Comparison of ENCODE assay signal across 8 cellular contexts in genomic region chr1:12161662-12162458, GRCh38. TPM values are rescaled to one million over a fixed set of nuclear protein-coding genes. Genes with fewer than 3 reads are reported as not detected.
DNase-seq lines count a peak whose midpoint lies in the region; ATAC-seq and TF ChIP-seq lines count a peak whose summit lies in the region.

No MANE protein-coding gene starts in this region.

- no TSS peak for BruUV-seq in A673 (replicated peaks; lab: Mats Ljungman, UMichigan)

- H3K4me1 ChIP-seq in A673 (ENCODE audit: insufficient read depth, low read length, poor library complexity, severe bottlenecking) (no peaks in the 10 kb centered on the region), skeletal muscle satellite cell (ENCODE audit: control insufficient read depth, insufficient read depth, low read length) (peaks cover 13% of the 10 kb centered on the region)

- peak overlapping the region; percentile 46 for H3K4me2 ChIP-seq in skeletal muscle satellite cell (ENCODE audit: low read length)

- DNase-seq in A673 (ENCODE audit: low spot score) (peak; percentile 44), RPMI8226 (peak; percentile 98), Right ventricle myocardium superior (peak; percentile 96), NCI-H2171 treated with DMSO at 0.1 percent for 48 hours (lab: John Stamatoyannopoulos, UW) (no peak)
- DNase-seq in activated naive CD4-positive, alpha-beta T cell treated with Interleukin-2 at 50 U/mL for 16 hours = peak; percentile 81

- CTCF ChIA-PET in A673 (lab: Charles Lee) = interaction anchor here (0.6 to 0.8 kb wide), 2 partner anchors 27 to 37 kb away, joined by 3 to 7 read pairs; no protein-coding TSS in a partner anchor

- no peak overlapping the region for H3K27ac ChIP-seq in A673 (ENCODE audit: low read depth, low read length, poor library complexity, severe bottlenecking)

- ATAC-seq in GM18867 (IDR thresholded peaks at IDR 0.05; ENCODE audit: unreplicated experiment) (peak; percentile 82), HG03066 (IDR thresholded peaks at IDR 0.05; ENCODE audit: low read depth, unreplicated experiment) (peak; percentile 60), Right ventricle myocardium superior (ENCODE audit: poor library complexity) (peak; percentile 94)

- H3K27me3 ChIP-seq in A673 (replicated peaks; ENCODE audit: insufficient read depth, low read depth, low read length, poor library complexity) (peaks cover 13% of the 10 kb centered on the region), skeletal muscle satellite cell (ENCODE audit: control insufficient read depth, insufficient read depth, low read length) (peaks cover 3% of the 10 kb centered on the region)

- TF ChIP-seq CTCF in A673 (conservative IDR thresholded peaks at IDR 0.05; ENCODE audit: low read depth, low read length) = no peak

- no peaks in the 10 kb centered on the region for H3K9me3 ChIP-seq in A673 (ENCODE audit: low read depth, low read length, poor library complexity, severe bottlenecking)
- no peaks in the 10 kb centered on the region for H3K9me3 ChIP-seq in skeletal muscle satellite cell (replicated peaks; ENCODE audit: low read length)

- POLR2A ChIA-PET in A673 (lab: Charles Lee; ENCODE audit: low non-redundant PET) = no interaction called here

- intact Hi-C loops in A673 (cut with micrococcal nuclease; ENCODE audit: unreplicated experiment) = no loop called here
- intact Hi-C loops in Right ventricle myocardium superior (cut with DNase I) = no loop called here

- H3K4me3 ChIP-seq in A673 (ENCODE audit: low read depth, low read length, poor library complexity, severe bottlenecking) (no peak overlapping the region), skeletal muscle satellite cell (ENCODE audit: low read length) (no peak overlapping the region)

- H3K9ac ChIP-seq in skeletal muscle satellite cell (ENCODE audit: low read depth, low read length) = no peak overlapping the region

- H3K36me3 ChIP-seq in A673 (ENCODE audit: insufficient read depth, low read length, poor library complexity, severe bottlenecking) (no peaks in the 10 kb centered on the region), skeletal muscle satellite cell (ENCODE audit: insufficient read depth, low read length) (no peaks in the 10 kb centered on the region)

RNA-seq across cellular contexts. Expression of gene TNFRSF1B, which starts 4.9 kb away (rescaled TPM):
- total RNA-seq in A673 (2021) (0.09 TPM in 1 of 2 replicates, not detected in the other), Right ventricle myocardium superior (13.7 TPM)
- 5.7 and 11.7 TPM in 2 replicates for total RNA-seq in skeletal muscle satellite cell (2012; rRNA removed)

Comparison
In these comparisons a context has a peak if more than half of its experiments do, and no peak if none do; other contexts are left out.
1. RNA of gene TNFRSF1B, which starts 4.9 kb away (total RNA-seq): 13.7 TPM in Right ventricle myocardium superior (single experiment); 0.09 TPM in A673; every median in the first group is over 10 times any median in the second.
2. Peak in every context shown above with its lines, with median percentiles within 50 percentile points of each other: ATAC-seq.